ENCODE assay signal across 1 cellular context in the genomic region with DNA sequence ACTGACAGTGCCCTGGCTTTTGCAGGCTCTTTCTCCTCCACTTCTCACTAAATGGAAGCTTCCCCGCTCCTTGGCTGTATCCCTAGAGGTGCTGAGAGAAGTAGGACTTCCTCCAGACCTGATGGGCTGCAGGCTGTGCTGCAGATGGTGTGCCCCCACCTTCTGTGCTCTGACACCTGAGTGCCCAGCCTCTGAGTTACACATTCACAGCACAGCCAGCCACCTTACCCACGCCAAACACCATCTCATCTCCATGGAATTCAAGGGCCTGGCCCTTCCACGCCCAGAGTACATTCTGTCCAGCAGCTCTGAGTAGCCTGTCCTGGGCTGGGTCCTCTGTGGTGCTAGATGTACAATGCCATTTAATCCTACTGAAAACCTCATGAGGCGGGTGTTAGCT.
TF ChIP-seq lines count a peak whose summit lies in the region.

No MANE protein-coding gene starts in this region.

TF ChIP-seq in GM23338, 12 proteins besides CTCF, POLR2A, EP300 and RAD21:
- TF ChIP-seq CREB1 (CRISPR knock-in tag; IDR thresholded peaks at IDR 0.05; ENCODE audit: low read depth), result no peak
- no peak for TF ChIP-seq EZH2 (IDR thresholded peaks at IDR 0.05; ENCODE audit: low read depth, unreplicated experiment)
- TF ChIP-seq, protein P1, sequence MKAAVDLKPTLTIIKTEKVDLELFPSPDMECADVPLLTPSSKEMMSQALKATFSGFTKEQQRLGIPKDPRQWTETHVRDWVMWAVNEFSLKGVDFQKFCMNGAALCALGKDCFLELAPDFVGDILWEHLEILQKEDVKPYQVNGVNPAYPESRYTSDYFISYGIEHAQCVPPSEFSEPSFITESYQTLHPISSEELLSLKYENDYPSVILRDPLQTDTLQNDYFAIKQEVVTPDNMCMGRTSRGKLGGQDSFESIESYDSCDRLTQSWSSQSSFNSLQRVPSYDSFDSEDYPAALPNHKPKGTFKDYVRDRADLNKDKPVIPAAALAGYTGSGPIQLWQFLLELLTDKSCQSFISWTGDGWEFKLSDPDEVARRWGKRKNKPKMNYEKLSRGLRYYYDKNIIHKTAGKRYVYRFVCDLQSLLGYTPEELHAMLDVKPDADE (IDR thresholded peaks at IDR 0.05), result no peak
- no peak for TF ChIP-seq NANOG (IDR thresholded peaks at IDR 0.05; ENCODE audit: borderline replicate concordance)
- TF ChIP-seq POLR2AphosphoS5 (IDR thresholded peaks at IDR 0.05; ENCODE audit: low read depth), result no peak
- TF ChIP-seq, protein P2, sequence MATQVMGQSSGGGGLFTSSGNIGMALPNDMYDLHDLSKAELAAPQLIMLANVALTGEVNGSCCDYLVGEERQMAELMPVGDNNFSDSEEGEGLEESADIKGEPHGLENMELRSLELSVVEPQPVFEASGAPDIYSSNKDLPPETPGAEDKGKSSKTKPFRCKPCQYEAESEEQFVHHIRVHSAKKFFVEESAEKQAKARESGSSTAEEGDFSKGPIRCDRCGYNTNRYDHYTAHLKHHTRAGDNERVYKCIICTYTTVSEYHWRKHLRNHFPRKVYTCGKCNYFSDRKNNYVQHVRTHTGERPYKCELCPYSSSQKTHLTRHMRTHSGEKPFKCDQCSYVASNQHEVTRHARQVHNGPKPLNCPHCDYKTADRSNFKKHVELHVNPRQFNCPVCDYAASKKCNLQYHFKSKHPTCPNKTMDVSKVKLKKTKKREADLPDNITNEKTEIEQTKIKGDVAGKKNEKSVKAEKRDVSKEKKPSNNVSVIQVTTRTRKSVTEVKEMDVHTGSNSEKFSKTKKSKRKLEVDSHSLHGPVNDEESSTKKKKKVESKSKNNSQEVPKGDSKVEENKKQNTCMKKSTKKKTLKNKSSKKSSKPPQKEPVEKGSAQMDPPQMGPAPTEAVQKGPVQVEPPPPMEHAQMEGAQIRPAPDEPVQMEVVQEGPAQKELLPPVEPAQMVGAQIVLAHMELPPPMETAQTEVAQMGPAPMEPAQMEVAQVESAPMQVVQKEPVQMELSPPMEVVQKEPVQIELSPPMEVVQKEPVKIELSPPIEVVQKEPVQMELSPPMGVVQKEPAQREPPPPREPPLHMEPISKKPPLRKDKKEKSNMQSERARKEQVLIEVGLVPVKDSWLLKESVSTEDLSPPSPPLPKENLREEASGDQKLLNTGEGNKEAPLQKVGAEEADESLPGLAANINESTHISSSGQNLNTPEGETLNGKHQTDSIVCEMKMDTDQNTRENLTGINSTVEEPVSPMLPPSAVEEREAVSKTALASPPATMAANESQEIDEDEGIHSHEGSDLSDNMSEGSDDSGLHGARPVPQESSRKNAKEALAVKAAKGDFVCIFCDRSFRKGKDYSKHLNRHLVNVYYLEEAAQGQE (IDR thresholded peaks at IDR 0.05; ENCODE audit: unreplicated experiment), result no peak
- TF ChIP-seq, protein P3, sequence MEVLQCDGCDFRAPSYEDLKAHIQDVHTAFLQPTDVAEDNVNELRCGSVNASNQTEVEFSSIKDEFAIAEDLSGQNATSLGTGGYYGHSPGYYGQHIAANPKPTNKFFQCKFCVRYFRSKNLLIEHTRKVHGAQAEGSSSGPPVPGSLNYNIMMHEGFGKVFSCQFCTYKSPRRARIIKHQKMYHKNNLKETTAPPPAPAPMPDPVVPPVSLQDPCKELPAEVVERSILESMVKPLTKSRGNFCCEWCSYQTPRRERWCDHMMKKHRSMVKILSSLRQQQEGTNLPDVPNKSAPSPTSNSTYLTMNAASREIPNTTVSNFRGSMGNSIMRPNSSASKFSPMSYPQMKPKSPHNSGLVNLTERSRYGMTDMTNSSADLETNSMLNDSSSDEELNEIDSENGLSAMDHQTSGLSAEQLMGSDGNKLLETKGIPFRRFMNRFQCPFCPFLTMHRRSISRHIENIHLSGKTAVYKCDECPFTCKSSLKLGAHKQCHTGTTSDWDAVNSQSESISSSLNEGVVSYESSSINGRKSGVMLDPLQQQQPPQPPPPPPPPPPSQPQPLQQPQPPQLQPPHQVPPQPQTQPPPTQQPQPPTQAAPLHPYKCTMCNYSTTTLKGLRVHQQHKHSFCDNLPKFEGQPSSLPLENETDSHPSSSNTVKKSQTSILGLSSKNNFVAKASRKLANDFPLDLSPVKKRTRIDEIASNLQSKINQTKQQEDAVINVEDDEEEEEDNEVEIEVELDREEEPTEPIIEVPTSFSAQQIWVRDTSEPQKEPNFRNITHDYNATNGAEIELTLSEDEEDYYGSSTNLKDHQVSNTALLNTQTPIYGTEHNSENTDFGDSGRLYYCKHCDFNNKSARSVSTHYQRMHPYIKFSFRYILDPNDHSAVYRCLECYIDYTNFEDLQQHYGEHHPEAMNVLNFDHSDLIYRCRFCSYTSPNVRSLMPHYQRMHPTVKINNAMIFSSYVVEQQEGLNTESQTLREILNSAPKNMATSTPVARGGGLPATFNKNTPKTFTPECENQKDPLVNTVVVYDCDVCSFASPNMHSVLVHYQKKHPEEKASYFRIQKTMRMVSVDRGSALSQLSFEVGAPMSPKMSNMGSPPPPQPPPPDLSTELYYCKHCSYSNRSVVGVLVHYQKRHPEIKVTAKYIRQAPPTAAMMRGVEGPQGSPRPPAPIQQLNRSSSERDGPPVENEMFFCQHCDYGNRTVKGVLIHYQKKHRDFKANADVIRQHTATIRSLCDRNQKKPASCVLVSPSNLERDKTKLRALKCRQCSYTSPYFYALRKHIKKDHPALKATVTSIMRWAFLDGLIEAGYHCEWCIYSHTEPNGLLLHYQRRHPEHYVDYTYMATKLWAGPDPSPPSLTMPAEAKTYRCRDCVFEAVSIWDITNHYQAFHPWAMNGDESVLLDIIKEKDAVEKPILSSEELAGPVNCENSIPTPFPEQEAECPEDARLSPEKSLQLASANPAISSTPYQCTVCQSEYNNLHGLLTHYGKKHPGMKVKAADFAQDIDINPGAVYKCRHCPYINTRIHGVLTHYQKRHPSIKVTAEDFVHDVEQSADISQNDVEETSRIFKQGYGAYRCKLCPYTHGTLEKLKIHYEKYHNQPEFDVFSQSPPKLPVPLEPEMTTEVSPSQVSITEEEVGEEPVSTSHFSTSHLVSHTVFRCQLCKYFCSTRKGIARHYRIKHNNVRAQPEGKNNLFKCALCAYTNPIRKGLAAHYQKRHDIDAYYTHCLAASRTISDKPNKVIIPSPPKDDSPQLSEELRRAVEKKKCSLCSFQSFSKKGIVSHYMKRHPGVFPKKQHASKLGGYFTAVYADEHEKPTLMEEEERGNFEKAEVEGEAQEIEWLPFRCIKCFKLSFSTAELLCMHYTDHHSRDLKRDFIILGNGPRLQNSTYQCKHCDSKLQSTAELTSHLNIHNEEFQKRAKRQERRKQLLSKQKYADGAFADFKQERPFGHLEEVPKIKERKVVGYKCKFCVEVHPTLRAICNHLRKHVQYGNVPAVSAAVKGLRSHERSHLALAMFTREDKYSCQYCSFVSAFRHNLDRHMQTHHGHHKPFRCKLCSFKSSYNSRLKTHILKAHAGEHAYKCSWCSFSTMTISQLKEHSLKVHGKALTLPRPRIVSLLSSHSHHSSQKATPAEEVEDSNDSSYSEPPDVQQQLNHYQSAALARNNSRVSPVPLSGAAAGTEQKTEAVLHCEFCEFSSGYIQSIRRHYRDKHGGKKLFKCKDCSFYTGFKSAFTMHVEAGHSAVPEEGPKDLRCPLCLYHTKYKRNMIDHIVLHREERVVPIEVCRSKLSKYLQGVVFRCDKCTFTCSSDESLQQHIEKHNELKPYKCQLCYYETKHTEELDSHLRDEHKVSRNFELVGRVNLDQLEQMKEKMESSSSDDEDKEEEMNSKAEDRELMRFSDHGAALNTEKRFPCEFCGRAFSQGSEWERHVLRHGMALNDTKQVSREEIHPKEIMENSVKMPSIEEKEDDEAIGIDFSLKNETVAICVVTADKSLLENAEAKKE (CRISPR knock-in tag; IDR thresholded peaks at IDR 0.05), result no peak
- TF ChIP-seq ZNF114 (CRISPR knock-in tag; IDR thresholded peaks at IDR 0.05), result no peak
- TF ChIP-seq JUNB (IDR thresholded peaks at IDR 0.05; ENCODE audit: unreplicated experiment), result no peak
- no peak for TF ChIP-seq EZH2phosphoT487 (IDR thresholded peaks at IDR 0.05; ENCODE audit: unreplicated experiment)
- TF ChIP-seq STAT1 (IDR thresholded peaks at IDR 0.05; ENCODE audit: unreplicated experiment), result no peak
- TF ChIP-seq ZNF331 (CRISPR knock-in tag; IDR thresholded peaks at IDR 0.05; ENCODE audit: low read depth), result no peak
